Comparison of ENCODE assay signal across 16 cellular contexts in genomic region chr15:68262514-68263356, GRCh38. TPM values are rescaled to one million over a fixed set of nuclear protein-coding genes. Genes with fewer than 3 reads are reported as not detected.
DNase-seq lines count a peak whose midpoint lies in the region; ATAC-seq, FAIRE-seq and TF ChIP-seq lines count a peak whose summit lies in the region.
"Had no signal": no experiment of that assay in that cellular context is flagged by ENCODE, and none has a peak within 500 bp of the region (broad histone marks: within the 10 kb centered on the region; RNA-seq: fewer than 3 reads in every experiment).

No MANE protein-coding gene starts in this region.

- peak overlapping the region; percentile 52 to 64 for H3K4me2 ChIP-seq in H1 (ENCODE audit: insufficient read depth in 1 of 2, low read depth in 2 of 2, low read length in 2 of 2)
- H3K4me2 ChIP-seq: BLaER1 had no signal

- H2BK120ac ChIP-seq in H1 (replicated peaks; ENCODE audit: low read depth, low read length): peak overlapping the region; percentile 97

- no peak for TF ChIP-seq EP300 in H1 (IDR thresholded peaks at IDR 0.05; ENCODE audit: borderline replicate concordance in 1 of 2, low read depth in 2 of 2, low read length in 2 of 2)

- TF ChIP-seq RAD21 in H1 (IDR thresholded peaks at IDR 0.05 in 1 of 2, conservative IDR thresholded peaks at IDR 0.05 in 1 of 2; ENCODE audit: low read depth in 2 of 2, low read length in 2 of 2): no peak

- DNase-seq in NCI-H82 (lab: John Stamatoyannopoulos, UW) (peak; percentile 25), NCI-H82 treated with DMSO at 0.1 percent for 48 hours (lab: John Stamatoyannopoulos, UW; ENCODE audit: unreplicated experiment) (no peak), H1 (ENCODE audit: low read depth in 1 of 2, low spot score in 2 of 2) (no peak), NOMO-1 treated with DMSO at 0.1 percent for 48 hours (lab: John Stamatoyannopoulos, UW; ENCODE audit: unreplicated experiment) (no peak), small intestine (no peak), NCI-H187 (lab: John Stamatoyannopoulos, UW) (no peak)
- DNase-seq: CD4-positive, alpha-beta memory T cell; DMS79 treated with DMSO at 0.1 percent for 48 hours; GF-D8; KG1 had no signal

- H3K4me3 ChIP-seq in HUES6 (ENCODE audit: low read depth, low read length) (no peak overlapping the region), H1 (ENCODE audit: extremely low read depth in 1 of 4, insufficient read depth in 2 of 4, low read depth in 3 of 4, low read length in 4 of 4) (peak overlapping the region in 1 of 4 experiments; percentile 36; a peak in 1 of 8 replicates), small intestine (ENCODE audit: low read depth in 1 of 2, low read length in 2 of 2) (no peak overlapping the region)
- H3K4me3 ChIP-seq: BLaER1 had no signal

- H2BK20ac ChIP-seq in H1 (ENCODE audit: low read length): peak overlapping the region; percentile 96; the same call in 1 of the 2 replicates

- H3K56ac ChIP-seq in H1 (replicated peaks; ENCODE audit: insufficient read length, low read depth, low read length): no peak overlapping the region

- H2BK5ac ChIP-seq in H1 (ENCODE audit: low read depth, low read length): peak overlapping the region; percentile 76; the same call in 1 of the 2 replicates

- no peak overlapping the region for H2BK15ac ChIP-seq in H1 (ENCODE audit: low read length)

- H3K27me3 ChIP-seq in HUES6 (ENCODE audit: control insufficient read depth, insufficient read depth, low read length) (no peaks in the 10 kb centered on the region), H1 (replicated peaks in 1 of 4; ENCODE audit: control insufficient read depth in 3 of 4, extremely low read depth in 1 of 4, insufficient read depth in 3 of 4, low read length in 3 of 4) (no peaks in the 10 kb centered on the region), small intestine (ENCODE audit: control insufficient read depth in 2 of 2, insufficient read depth in 2 of 2, low read length in 2 of 2) (no peaks in the 10 kb centered on the region)
- H3K27me3 ChIP-seq: BLaER1 had no signal

- no peak overlapping the region for H3K23ac ChIP-seq in H1 (ENCODE audit: insufficient read length)

- no peak overlapping the region for H2AK5ac ChIP-seq in H1 (ENCODE audit: low read depth, low read length)

- peak overlapping the region; percentile 77 for H4K91ac ChIP-seq in H1 (replicated peaks; ENCODE audit: insufficient read length, low read length)

- no peak for TF ChIP-seq CTCF in H1 (IDR thresholded peaks at IDR 0.05; ENCODE audit: control extremely low read depth in 1 of 3, insufficient read depth in 1 of 3, low read depth in 1 of 3, low read length in 3 of 3)

- FAIRE-seq in H1 (lab: Jason Lieb, UNC): peak; percentile 36
- no peak for FAIRE-seq in small intestine (lab: Jason Lieb, UNC)
- FAIRE-seq: H54, HepG2 had no signal

- no peak overlapping the region for H4K8ac ChIP-seq in H1 (ENCODE audit: extremely low read depth, insufficient read depth, low read length)

- H3K18ac ChIP-seq in H1 (ENCODE audit: extremely low read depth, low read length): peak overlapping the region; percentile 80; the same call in 1 of the 2 replicates

- no peaks in the 10 kb centered on the region for H4K20me1 ChIP-seq in H1 (replicated peaks in 1 of 2; ENCODE audit: control insufficient read depth in 1 of 2, insufficient read depth in 2 of 2, low read length in 2 of 2)
- H4K20me1 ChIP-seq: BLaER1 had no signal

- POLR2A ChIA-PET in H1 (lab: Charles Lee; ENCODE audit: partially characterized antibody): interaction anchor here (1.0 to 5.8 kb wide), 2 partner anchors 10 to 14 kb away, joined by 3 to 50 read pairs; partner anchors contain the start of gene FEM1B

- H3K4ac ChIP-seq in H1 (replicated peaks; ENCODE audit: insufficient read length, low read depth, low read length): no peak overlapping the region

- H4K5ac ChIP-seq in H1 (ENCODE audit: insufficient read length, low read depth, low read length): peak overlapping the region; percentile 95

- H3K36me3 ChIP-seq in HUES6 (ENCODE audit: control insufficient read depth, insufficient read depth, low read length) (no peaks in the 10 kb centered on the region), H1 (ENCODE audit: control insufficient read depth in 2 of 4, insufficient read depth in 4 of 4, low read length in 3 of 4) (no peaks in the 10 kb centered on the region), small intestine (ENCODE audit: control insufficient read depth in 2 of 2, insufficient read depth in 2 of 2, low read length in 2 of 2) (no peaks in the 10 kb centered on the region)
- H3K36me3 ChIP-seq: BLaER1 had no signal

- no peak overlapping the region for H2BK12ac ChIP-seq in H1 (ENCODE audit: low read depth, low read length)

- H3K23me2 ChIP-seq in H1 (ENCODE audit: low read depth, low read length): no peaks in the 10 kb centered on the region; the same call in 1 of the 2 replicates

- 19% methylated on average over 4 of the region's 5 CpGs; no CpG with 5 or more reads in 1 of the 2 experiments for WGBS in H1 (ENCODE audit: extremely low coverage in 1 of 2, insufficient coverage in 1 of 2, insufficient read length in 1 of 2, insufficient replicate concordance in 2 of 2, low coverage in 1 of 2, low lambda C conversion rate in 2 of 2, missing lambda C conversion rate in 1 of 2), 2 experiments
- WGBS in small intestine, 3 donors: 42 to 68% (median 59%) methylated on average over 5 of the region's 5 CpGs

- no peak overlapping the region for H2AFZ ChIP-seq in H1 (ENCODE audit: low read length)

- no peak for TF ChIP-seq POLR2A in H1 (IDR thresholded peaks at IDR 0.05; ENCODE audit: control extremely low read depth in 1 of 2, low read depth in 2 of 2, low read length in 2 of 2)

- ATAC-seq in HG02588 (IDR thresholded peaks at IDR 0.05; ENCODE audit: unreplicated experiment): no peak
- ATAC-seq: HepG2 had no signal

- CTCF ChIA-PET in H1 (lab: Charles Lee; ENCODE audit: partially characterized antibody): interaction anchor here (0.8 to 1.8 kb wide), 4 partner anchors 9 to 46 kb away, joined by 3 to 8 read pairs (median 4); no protein-coding TSS in a partner anchor

- H3K9ac ChIP-seq in HUES6 (ENCODE audit: low read length) (no peak overlapping the region), H1 (replicated peaks in 1 of 4; ENCODE audit: extremely low read depth in 1 of 4, low read depth in 3 of 4, low read length in 3 of 4) (no peak overlapping the region)
- H3K9ac ChIP-seq: BLaER1 had no signal

- H3K79me2 ChIP-seq in H1 (ENCODE audit: control insufficient read depth in 1 of 2, insufficient read depth in 2 of 2, low read length in 2 of 2): no peaks in the 10 kb centered on the region

- no peak overlapping the region for H3K14ac ChIP-seq in H1 (ENCODE audit: insufficient read length)

- peak overlapping the region; percentile 23; the same call in 1 of the 2 replicates for H3K27ac ChIP-seq in HUES6 (ENCODE audit: low read depth, low read length)
- H3K27ac ChIP-seq in H1 (ENCODE audit: low read depth, low read length): peak overlapping the region; percentile 63; the same call in 1 of the 2 replicates
- no peak overlapping the region for H3K27ac ChIP-seq in small intestine (ENCODE audit: low read depth in 1 of 2, low read length in 1 of 2)
- H3K27ac ChIP-seq: 22Rv1, BLaER1 had no signal

- peaks cover 40% of the 10 kb centered on the region for H3K4me1 ChIP-seq in HUES6 (ENCODE audit: control insufficient read depth, insufficient read depth, low read length)
- peaks cover 3 to 22% (median 12%) of the 10 kb centered on the region in 4 experiments; a peak in 3 of 7 replicates for H3K4me1 ChIP-seq in H1 (replicated peaks in 1 of 4; ENCODE audit: control insufficient read depth in 3 of 4, insufficient read depth in 4 of 4, low read length in 3 of 4)
- no peaks in the 10 kb centered on the region for H3K4me1 ChIP-seq in small intestine (ENCODE audit: control insufficient read depth in 2 of 2, insufficient read depth in 1 of 2, low read depth in 1 of 2, low read length in 1 of 2)

- H3K9me3 ChIP-seq in HUES6 (ENCODE audit: control insufficient read depth, insufficient read depth, low read depth, low read length) (no peaks in the 10 kb centered on the region), H1 (ENCODE audit: insufficient read depth in 2 of 2, low read depth in 1 of 2, low read length in 1 of 2) (no peaks in the 10 kb centered on the region; a peak in 1 of 4 replicates), small intestine (ENCODE audit: control insufficient read depth, low read depth) (no peaks in the 10 kb centered on the region)
- H3K9me3 ChIP-seq: BLaER1 had no signal

- H3K79me1 ChIP-seq in H1 (ENCODE audit: low read depth, low read length): no peaks in the 10 kb centered on the region

RNA-seq across cellular contexts. Expression of gene FEM1B, which starts 14.8 kb away (rescaled TPM):
- total RNA-seq in H1 (2021; fragmentation: NEBNext Ultra II Directional; extraction: Animal tissue kit (Norgen Biotek cat#: 25700)): 72.9 and 83.8 TPM in 2 replicates
- polyA plus RNA-seq in H1 (2011; rRNA removed) (21.2 and 36.1 TPM in 2 replicates), small intestine (10 to 100 TPM; 11.3 to 14.9 (median 12.3) TPM)
- polyA plus RNA-seq in H1 (2011; cell fraction: cytosol; rRNA removed): 36.7 TPM
- polyA plus RNA-seq in H1 (2011; cell fraction: nucleus; rRNA removed): 75.5 TPM
- 42.3 to 65.4 TPM (median 49.3 TPM) in 4 replicates for polyA plus RNA-seq in H1 (2012, experiment 1 of 2)
- polyA plus RNA-seq in H1 (2012, experiment 2 of 2): 2.1 TPM
- polyA plus RNA-seq in H1 (2013, experiment 1 of 2): 28.4 TPM
- polyA plus RNA-seq in H1 (2013, experiment 2 of 2): 27.2 TPM
- polyA minus RNA-seq in H1 (2011; rRNA and poly(A)+ RNA removed): 568 and 799 TPM in 2 replicates
- 135 TPM for polyA minus RNA-seq in H1 (2011; cell fraction: cytosol; rRNA and poly(A)+ RNA removed)
- polyA minus RNA-seq in H1 (2011; cell fraction: nucleus; rRNA and poly(A)+ RNA removed): 269 TPM

RNA-seq across cellular contexts. Expression of gene CLN6, which starts 33.2 kb away (rescaled TPM):
- 60.0 and 62.3 TPM in 2 replicates for total RNA-seq in H1 (2021; fragmentation: NEBNext Ultra II Directional; extraction: Animal tissue kit (Norgen Biotek cat#: 25700))
- 137 and 140 TPM in 2 replicates for polyA plus RNA-seq in H1 (2011; rRNA removed)
- polyA plus RNA-seq in H1 (2011; cell fraction: cytosol; rRNA removed): 83.3 TPM
- 151 TPM for polyA plus RNA-seq in H1 (2011; cell fraction: nucleus; rRNA removed)
- 40.9 to 66.3 TPM (median 64.6 TPM) in 4 replicates for polyA plus RNA-seq in H1 (2012, experiment 1 of 2)
- polyA plus RNA-seq in H1 (2012, experiment 2 of 2): 62.3 TPM
- 62.0 TPM for polyA plus RNA-seq in H1 (2013, experiment 1 of 2)
- 74.5 TPM for polyA plus RNA-seq in H1 (2013, experiment 2 of 2)
- polyA minus RNA-seq in H1 (2011; rRNA and poly(A)+ RNA removed): 182 and 205 TPM in 2 replicates
- polyA minus RNA-seq in H1 (2011; cell fraction: cytosol; rRNA and poly(A)+ RNA removed): 53.9 TPM
- polyA minus RNA-seq in H1 (2011; cell fraction: nucleus; rRNA and poly(A)+ RNA removed): 87.0 TPM
- 10 to 100 TPM in 1 of 3 donors, 1 to 10 TPM in 2; 5.8 to 43.7 (median 7.8) TPM for polyA plus RNA-seq in small intestine

RNA-seq across cellular contexts. Expression of gene CALML4, which starts 57.6 kb away (rescaled TPM):
- 9.3 and 12.5 TPM in 2 replicates for total RNA-seq in H1 (2021; fragmentation: NEBNext Ultra II Directional; extraction: Animal tissue kit (Norgen Biotek cat#: 25700))
- 3.5 and 3.8 TPM in 2 replicates for polyA plus RNA-seq in H1 (2011; rRNA removed)
- polyA plus RNA-seq in H1 (2011; cell fraction: cytosol; rRNA removed): 6.9 TPM
- polyA plus RNA-seq in H1 (2011; cell fraction: nucleus; rRNA removed): 9.3 TPM
- polyA plus RNA-seq in H1 (2012, experiment 1 of 2): 9.9 to 16.6 TPM (median 13.0 TPM) in 4 replicates
- polyA plus RNA-seq in H1 (2012, experiment 2 of 2): 5.2 TPM
- 21.4 TPM for polyA plus RNA-seq in H1 (2013, experiment 1 of 2)
- 22.4 TPM for polyA plus RNA-seq in H1 (2013, experiment 2 of 2)
- 4.7 and 5.8 TPM in 2 replicates for polyA minus RNA-seq in H1 (2011; rRNA and poly(A)+ RNA removed)
- 4.7 TPM for polyA minus RNA-seq in H1 (2011; cell fraction: cytosol; rRNA and poly(A)+ RNA removed)
- polyA minus RNA-seq in H1 (2011; cell fraction: nucleus; rRNA and poly(A)+ RNA removed): 10.9 TPM
- 100 to 1,000 TPM; 127 to 288 (median 183) TPM for polyA plus RNA-seq in small intestine

Comparison
In these comparisons a context has a peak if more than half of its experiments do, and no peak if none do; other contexts are left out.
1. H3K27ac ChIP-seq: peak in HUES6 (single experiment) and H1 (single experiment); none in small intestine (0 of 2).
2. RNA of gene CALML4, which starts 57.6 kb away (polyA plus RNA-seq): 127 to 288 TPM in small intestine; 3.5 to 22.4 TPM in H1; every median in the first group is over 4 times any median in the second.